9 cellular contexts compared by ENCODE assay signal in the genomic region with DNA sequence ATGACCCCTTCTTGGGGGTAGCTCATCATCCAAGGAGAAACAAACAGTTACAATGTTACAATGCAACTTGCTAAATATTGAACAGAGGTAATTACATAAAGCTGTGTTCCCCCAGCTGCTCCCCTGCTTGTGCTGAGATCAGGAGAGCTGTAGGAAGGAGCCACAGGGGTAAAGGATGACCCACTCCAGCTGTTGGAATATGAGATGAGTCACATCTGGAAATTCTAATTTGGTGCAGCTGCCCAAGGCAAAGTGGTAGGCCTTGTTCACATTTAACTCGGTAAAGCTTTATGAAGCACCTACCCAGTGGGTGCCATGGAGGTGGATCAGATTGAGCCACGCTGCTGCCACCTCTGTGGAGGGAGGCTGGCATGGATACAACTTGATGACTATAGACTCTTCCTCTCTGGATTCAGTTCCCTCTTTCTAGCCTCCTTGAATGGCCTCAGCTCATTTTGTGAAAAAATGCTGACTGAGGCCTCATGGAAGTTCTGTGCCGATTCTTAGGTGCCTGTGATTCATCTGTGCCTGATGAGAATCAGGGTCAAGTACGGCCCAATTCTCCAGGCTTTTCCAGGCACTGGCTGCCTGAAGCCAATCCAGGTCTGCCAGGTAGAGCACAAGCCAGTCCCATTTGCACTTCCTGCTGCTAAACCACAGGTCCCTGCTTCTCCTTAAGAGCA. TPM values are rescaled to one million over a fixed set of nuclear protein-coding genes. Genes with fewer than 3 reads are reported as not detected.
DNase-seq lines count a peak whose midpoint lies in the region; TF ChIP-seq lines count a peak whose summit lies in the region.
"Had no signal": no experiment of that assay in that cellular context is flagged by ENCODE, and none has a peak within 500 bp of the region (broad histone marks: within the 10 kb centered on the region; RNA-seq: fewer than 3 reads in every experiment).

No MANE protein-coding gene starts in this region.

- peak; percentile 8 for DNase-seq in M059J (ENCODE audit: low read depth)
- DNase-seq in choroid plexus epithelial cell (ENCODE audit: low read depth) = peak; percentile 20
- peak; percentile 51 for DNase-seq in pons (ENCODE audit: low spot score)
- DNase-seq in HuH-7.5 (ENCODE audit: low spot score) = no peak
- no peak for DNase-seq in NCI-H446 treated with DMSO at 0.1 percent for 48 hours (lab: John Stamatoyannopoulos, UW)
- no peak for DNase-seq in NCI-H345 (lab: John Stamatoyannopoulos, UW)
- DNase-seq: NCI-H446, thyroid gland had no signal

- no peak overlapping the region for H3K4me3 ChIP-seq in choroid plexus epithelial cell (ENCODE audit: low read depth, low read length)
- H3K4me3 ChIP-seq: thyroid gland had no signal

- TF ChIP-seq CTCF in choroid plexus epithelial cell (conservative IDR thresholded peaks at IDR 0.05; ENCODE audit: low read depth, low read length) = no peak

RNA-seq across cellular contexts. Expression of a gene that starts 7.5 kb away (rescaled TPM):
- 9.9 and 12.7 TPM in 2 replicates for total RNA-seq in M059J (2014; rRNA removed; shearing (Covaris generic))

RNA-seq across cellular contexts. Expression of a gene that starts 17.2 kb away (rescaled TPM):
- total RNA-seq in M059J (2014; rRNA removed; shearing (Covaris generic)) = 4.0 and 6.3 TPM in 2 replicates
- total RNA-seq: G401 had no signal

RNA-seq across cellular contexts. Expression of a gene that starts 31.2 kb away (rescaled TPM):
- 7.6 and 10.5 TPM in 2 replicates for total RNA-seq in M059J (2014; rRNA removed; shearing (Covaris generic))

RNA-seq across cellular contexts. Expression of a gene that starts 44.6 kb away (rescaled TPM):
- total RNA-seq in M059J (2014; rRNA removed; shearing (Covaris generic)) = 3.8 and 9.4 TPM in 2 replicates

RNA-seq across cellular contexts. Expression of a gene that starts 48.0 kb away (rescaled TPM):
- 6.1 and 14.1 TPM in 2 replicates for total RNA-seq in M059J (2014; rRNA removed; shearing (Covaris generic))

Comparison
In these comparisons a context has a peak if more than half of its experiments do, and no peak if none do; other contexts are left out.
1. DNase-seq: peak in M059J (single experiment), choroid plexus epithelial cell (single experiment) and pons (single experiment); none in HuH-7.5 (single experiment), NCI-H446 treated with DMSO at 0.1 percent for 48 hours (single experiment) and NCI-H345 (single experiment).